22 cellular contexts compared by ENCODE assay signal in genomic region chr2:180699657-180700361, GRCh38.
DNase-seq lines count a peak whose midpoint lies in the region; ATAC-seq, FAIRE-seq and TF ChIP-seq lines count a peak whose summit lies in the region.
"Had no signal": no experiment of that assay in that cellular context is flagged by ENCODE, and none has a peak within 500 bp of the region (broad histone marks: within the 10 kb centered on the region; RNA-seq: fewer than 3 reads in every experiment).

No MANE protein-coding gene starts in this region.

- no peak overlapping the region for H2AFZ ChIP-seq in PC-3 (ENCODE audit: low read length)

- H3K27ac Mint-ChIP-seq in stimulated activated effector memory CD8-positive, alpha-beta T cell treated with anti-CD3 and anti-CD28 coated beads, Interleukin-12 subunit alpha, Interleukin-12 subunit beta, amount 100 ng/mL, for 72 hours: no peak overlapping the region
- H3K27ac Mint-ChIP-seq: effector memory CD8-positive, alpha-beta T cell had no signal

- H3K9ac ChIP-seq in PC-3 (ENCODE audit: low read length): no peak overlapping the region

- ATAC-seq in PC-3 (peak; percentile 69), esophagus mucosa (peak; percentile 66), HG03196 (IDR thresholded peaks at IDR 0.05; ENCODE audit: unreplicated experiment) (no peak)
- ATAC-seq in stimulated activated effector memory CD8-positive, alpha-beta T cell treated with anti-CD3 and anti-CD28 coated beads, Interleukin-12 subunit alpha, Interleukin-12 subunit beta, amount 100 ng/mL, for 72 hours: peak; percentile 53
- ATAC-seq: effector memory CD8-positive, alpha-beta T cell had no signal

- no peak overlapping the region for H3K4me3 ChIP-seq in PC-3 (ENCODE audit: low read length)
- H3K4me3 ChIP-seq: ovary, stomach had no signal

- no peak overlapping the region for H3K4me2 ChIP-seq in PC-3 (ENCODE audit: low read length)

- no peak overlapping the region for H3K27ac ChIP-seq in PC-3 (ENCODE audit: low read length)
- H3K27ac ChIP-seq: ovary, stomach, VCaP had no signal

- TF ChIP-seq POLR2A in H54 (IDR thresholded peaks at IDR 0.05; ENCODE audit: low read depth, low read length): no peak

- no peaks in the 10 kb centered on the region for H3K9me2 ChIP-seq in PC-3 (replicated peaks; ENCODE audit: low read length)

- FAIRE-seq in H54 (lab: Jason Lieb, UNC) (peak; percentile 81), urothelium cell line (lab: Jason Lieb, UNC) (no peak)

- H3K9me3 ChIP-seq in PC-3 (ENCODE audit: low read length): no peaks in the 10 kb centered on the region
- H3K9me3 ChIP-seq: ovary, stomach had no signal

- H3K36me3 ChIP-seq in PC-3 (ENCODE audit: low read depth, low read length): no peaks in the 10 kb centered on the region
- H3K36me3 ChIP-seq: ovary, stomach had no signal

- DNase-seq in H54 (ENCODE audit: insufficient read length, low spot score) (no peak), PC-3 (no peak), urothelium cell line (ENCODE audit: low spot score) (no peak), SIG-M5 (lab: John Stamatoyannopoulos, UW) (no peak)
- DNase-seq in stimulated activated effector memory CD8-positive, alpha-beta T cell treated with anti-CD3 and anti-CD28 coated beads, Interleukin-12 subunit alpha, Interleukin-12 subunit beta, amount 100 ng/mL, for 72 hours (ENCODE audit: low spot score in 2 of 2): no peak
- no peak for DNase-seq in stimulated activated CD4-positive, alpha-beta T cell treated with anti-CD3 and anti-CD28 coated beads, Interleukin-4, amount 100 ng/mL, for 24 hours
- DNase-seq: activated CD4-positive, alpha-beta T cell treated with anti-CD3 and anti-CD28 coated beads, Interleukin-2, amount 50 U/mL, for 48 hours; activated naive CD4-positive, alpha-beta T cell treated with Interleukin-2 at 50 U/mL for 16 hours; activated T-cell treated with anti-CD3 and anti-CD28 coated beads, Interleukin-2, amount 50 U/mL, for 1 hour; anterior cingulate cortex; effector memory CD8-positive, alpha-beta T cell; GDM1; head of caudate nucleus; NCI-H1417 treated with DMSO at 0.1 percent for 48 hours; NCI-H226; ovary; stomach; T-helper 1 cell; trophoblast cell had no signal

- peaks cover 31% of the 10 kb centered on the region for H3K79me2 ChIP-seq in PC-3 (ENCODE audit: low read length)

- no peaks in the 10 kb centered on the region for H3K27me3 ChIP-seq in PC-3 (ENCODE audit: low read length)
- H3K27me3 ChIP-seq: ovary, stomach had no signal

- BruUV-seq in PC-3 (replicated peaks; lab: Mats Ljungman, UMichigan): no TSS peak

- H3K4me1 Mint-ChIP-seq in stimulated activated effector memory CD8-positive, alpha-beta T cell treated with anti-CD3 and anti-CD28 coated beads, Interleukin-12 subunit alpha, Interleukin-12 subunit beta, amount 100 ng/mL, for 72 hours: no peaks in the 10 kb centered on the region

- CTCF ChIA-PET in PC-3 (lab: Charles Lee): interaction anchor here (0.6 kb wide), 1 partner anchor 280 kb away, joined by 4 read pairs; the partner anchor contains the start of gene UBE2E3

- intact Hi-C loops in PC-3 (cut with micrococcal nuclease): loop anchor here (10.0 kb wide), 1 partner anchor 575 kb away; no protein-coding TSS in a partner anchor

- no peak for TF ChIP-seq CTCF in PC-3 (conservative IDR thresholded peaks at IDR 0.05; ENCODE audit: low read depth, low read length)

- peaks cover 24% of the 10 kb centered on the region for H3K4me1 ChIP-seq in PC-3 (ENCODE audit: insufficient read depth, low read length)
- H3K4me1 ChIP-seq: stomach had no signal

- no peaks in the 10 kb centered on the region for H4K20me1 ChIP-seq in PC-3 (ENCODE audit: low read length)

- no peaks in the 10 kb centered on the region for H3K36me3 Mint-ChIP-seq in stimulated activated effector memory CD8-positive, alpha-beta T cell treated with anti-CD3 and anti-CD28 coated beads, Interleukin-12 subunit alpha, Interleukin-12 subunit beta, amount 100 ng/mL, for 72 hours

- no peaks in the 10 kb centered on the region for H3K9me3 Mint-ChIP-seq in stimulated activated effector memory CD8-positive, alpha-beta T cell treated with anti-CD3 and anti-CD28 coated beads, Interleukin-12 subunit alpha, Interleukin-12 subunit beta, amount 100 ng/mL, for 72 hours
- H3K9me3 Mint-ChIP-seq: effector memory CD8-positive, alpha-beta T cell had no signal

- no peaks in the 10 kb centered on the region for H3F3A ChIP-seq in PC-3 (ENCODE audit: low read length, unreplicated experiment)

- H3K4me3 Mint-ChIP-seq in stimulated activated effector memory CD8-positive, alpha-beta T cell treated with anti-CD3 and anti-CD28 coated beads, Interleukin-12 subunit alpha, Interleukin-12 subunit beta, amount 100 ng/mL, for 72 hours: no peak overlapping the region
- H3K4me3 Mint-ChIP-seq: effector memory CD8-positive, alpha-beta T cell had no signal

- POLR2A ChIA-PET in PC-3 (lab: Charles Lee; ENCODE audit: unreplicated experiment): no interaction called here
